Comparison of ENCODE assay signal across 13 cellular contexts in genomic region chr18:45059695-45060094, GRCh38.
DNase-seq lines count a peak whose midpoint lies in the region; ATAC-seq, FAIRE-seq and TF ChIP-seq lines count a peak whose summit lies in the region.
"Had no signal": no experiment of that assay in that cellular context is flagged by ENCODE, and none has a peak within 500 bp of the region (broad histone marks: within the 10 kb centered on the region; RNA-seq: fewer than 3 reads in every experiment).

No MANE protein-coding gene starts in this region.

- no peak overlapping the region for H3K4me2 ChIP-seq in fibroblast of lung (ENCODE audit: extremely low read depth, insufficient read depth, low read length)
- H3K4me2 ChIP-seq in smooth muscle cell = peak overlapping the region; percentile 50
- H3K4me2 ChIP-seq: PC-9 had no signal

- no peak for ATAC-seq in HG02642 (IDR thresholded peaks at IDR 0.05; ENCODE audit: poor library complexity, unreplicated experiment)
- no peak for ATAC-seq in GM19463 (IDR thresholded peaks at IDR 0.05; ENCODE audit: unreplicated experiment)

- peaks cover 14% of the 10 kb centered on the region for H3K4me1 Mint-ChIP-seq in HFFc6 (ENCODE audit: low read depth)

- no peaks in the 10 kb centered on the region for H3K36me3 Mint-ChIP-seq in HFFc6 (ENCODE audit: low read depth)

- H3K9ac ChIP-seq in fibroblast of lung (ENCODE audit: insufficient read depth, low read length) = no peak overlapping the region
- H3K9ac ChIP-seq in smooth muscle cell (ENCODE audit: low read depth) = no peak overlapping the region

- no peaks in the 10 kb centered on the region for H3K27me3 Mint-ChIP-seq in HFFc6 (ENCODE audit: insufficient read depth)

- H3K27ac ChIP-seq in fibroblast of lung (ENCODE audit: insufficient read depth, low read length) (no peak overlapping the region), smooth muscle cell (ENCODE audit: low read depth) (peak overlapping the region; percentile 47)
- H3K27ac ChIP-seq: colonic mucosa, PC-9 had no signal

- H3F3A ChIP-seq in smooth muscle cell (ENCODE audit: low read depth) = peaks cover 4% of the 10 kb centered on the region

- H3K27ac Mint-ChIP-seq in HFFc6 = no peak overlapping the region

- no peaks in the 10 kb centered on the region for H3K27me3 ChIP-seq in fibroblast of lung (ENCODE audit: control insufficient read depth, insufficient read depth, low read length)
- no peaks in the 10 kb centered on the region for H3K27me3 ChIP-seq in smooth muscle cell (ENCODE audit: low read depth)
- H3K27me3 ChIP-seq: colonic mucosa had no signal

- H3K4me3 Mint-ChIP-seq in HFFc6 = no peak overlapping the region

- H2AFZ ChIP-seq in fibroblast of lung (ENCODE audit: low read length) (no peak overlapping the region), smooth muscle cell (ENCODE audit: low read depth) (no peak overlapping the region)
- H2AFZ ChIP-seq: PC-9 had no signal

- no peaks in the 10 kb centered on the region for H3K79me2 ChIP-seq in fibroblast of lung (ENCODE audit: control insufficient read depth, insufficient read depth, low read length)
- no peaks in the 10 kb centered on the region for H3K79me2 ChIP-seq in smooth muscle cell (ENCODE audit: low read depth)

- WGBS in smooth muscle cell (ENCODE audit: low lambda C conversion rate) = 34% methylated on average over 2 of the region's 2 CpGs

- no peak for FAIRE-seq in frontal cortex (lab: Jason Lieb, UNC)

- H3K36me3 ChIP-seq in fibroblast of lung (ENCODE audit: control insufficient read depth, insufficient read depth, low read length) = no peaks in the 10 kb centered on the region
- no peaks in the 10 kb centered on the region for H3K36me3 ChIP-seq in smooth muscle cell (ENCODE audit: low read depth)
- H3K36me3 ChIP-seq: colonic mucosa had no signal

- no peak for TF ChIP-seq CTCF in HFFc6 (IDR thresholded peaks at IDR 0.05)
- TF ChIP-seq CTCF in fibroblast of lung (conservative IDR thresholded peaks at IDR 0.05 in 1 of 2, IDR thresholded peaks at IDR 0.05 in 1 of 2; ENCODE audit: low read depth in 1 of 2, low read length in 2 of 2) = no peak
- no peak for TF ChIP-seq CTCF in smooth muscle cell (IDR thresholded peaks at IDR 0.05; ENCODE audit: borderline replicate concordance, insufficient read depth, poor library complexity, severe bottlenecking)

- peak; percentile 75 for DNase-seq in HFFc6
- DNase-seq in SIG-M5 (lab: John Stamatoyannopoulos, UW) = peak; percentile 63
- DNase-seq in fibroblast of lung (ENCODE audit: low read depth in 2 of 2) = peak; percentile 76 to 87
- no peak for DNase-seq in smooth muscle cell (lab: John Stamatoyannopoulos, UW; ENCODE audit: unreplicated experiment)
- DNase-seq in frontal cortex (ENCODE audit: low spot score in 2 of 2) = no peak
- no peak for DNase-seq in NCI-H2081 treated with DMSO at 0.1 percent for 48 hours (lab: John Stamatoyannopoulos, UW)
- DNase-seq: colonic mucosa; H7; left cardiac atrium; stimulated activated CD4-positive, alpha-beta T cell treated with anti-CD3 and anti-CD28 coated beads, Interleukin-12 subunit alpha, Interleukin-12 subunit beta, amount 100 ng/mL, for 4 hours had no signal

- peaks cover 5% of the 10 kb centered on the region for H3K9me3 Mint-ChIP-seq in HFFc6

- peaks cover 2% of the 10 kb centered on the region for H3K4me1 ChIP-seq in fibroblast of lung (ENCODE audit: control insufficient read depth, extremely low read depth, insufficient read depth, low read length)
- peaks cover 30% of the 10 kb centered on the region for H3K4me1 ChIP-seq in smooth muscle cell (ENCODE audit: low read depth)
- H3K4me1 ChIP-seq: colonic mucosa had no signal

- H4K20me1 ChIP-seq in fibroblast of lung (ENCODE audit: control insufficient read depth, extremely low read depth, insufficient read depth, low read length) = no peaks in the 10 kb centered on the region
- no peaks in the 10 kb centered on the region for H4K20me1 ChIP-seq in smooth muscle cell (ENCODE audit: low read depth)

- H3K9me3 ChIP-seq in fibroblast of lung (ENCODE audit: control insufficient read depth, insufficient read depth, low read depth, low read length) (no peaks in the 10 kb centered on the region), smooth muscle cell (replicated peaks; ENCODE audit: low read depth) (no peaks in the 10 kb centered on the region)
- H3K9me3 ChIP-seq: colonic mucosa had no signal

- no peak overlapping the region for H3K4me3 ChIP-seq in fibroblast of lung (replicated peaks in 1 of 4; ENCODE audit: control extremely low read depth in 1 of 4, insufficient read depth in 1 of 4, low read depth in 3 of 4, low read length in 4 of 4)
- no peak overlapping the region for H3K4me3 ChIP-seq in smooth muscle cell
- H3K4me3 ChIP-seq: colonic mucosa, PC-9 had no signal

Comparison
In these comparisons a context has a peak if more than half of its experiments do, and no peak if none do; other contexts are left out.
1. DNase-seq: peak in HFFc6 (single experiment), SIG-M5 (single experiment) and fibroblast of lung (2 of 2); none in smooth muscle cell (single experiment), frontal cortex (0 of 2) and NCI-H2081 treated with DMSO at 0.1 percent for 48 hours (single experiment).